1 cellular context compared by ENCODE assay signal in genomic region chr12:19066471-19067001, GRCh38.
TF ChIP-seq lines count a peak whose summit lies in the region.

No MANE protein-coding gene starts in this region.

TF ChIP-seq in HepG2, 621 proteins besides CTCF, POLR2A, EP300 and RAD21 (continued from another document and continues in another):
- TF ChIP-seq ZNF280D (CRISPR knock-in tag; IDR thresholded peaks at IDR 0.05): 0 out of 2 replicates have a peak, but pooled peaks have one; percentile 27
- TF ChIP-seq, protein P1, sequence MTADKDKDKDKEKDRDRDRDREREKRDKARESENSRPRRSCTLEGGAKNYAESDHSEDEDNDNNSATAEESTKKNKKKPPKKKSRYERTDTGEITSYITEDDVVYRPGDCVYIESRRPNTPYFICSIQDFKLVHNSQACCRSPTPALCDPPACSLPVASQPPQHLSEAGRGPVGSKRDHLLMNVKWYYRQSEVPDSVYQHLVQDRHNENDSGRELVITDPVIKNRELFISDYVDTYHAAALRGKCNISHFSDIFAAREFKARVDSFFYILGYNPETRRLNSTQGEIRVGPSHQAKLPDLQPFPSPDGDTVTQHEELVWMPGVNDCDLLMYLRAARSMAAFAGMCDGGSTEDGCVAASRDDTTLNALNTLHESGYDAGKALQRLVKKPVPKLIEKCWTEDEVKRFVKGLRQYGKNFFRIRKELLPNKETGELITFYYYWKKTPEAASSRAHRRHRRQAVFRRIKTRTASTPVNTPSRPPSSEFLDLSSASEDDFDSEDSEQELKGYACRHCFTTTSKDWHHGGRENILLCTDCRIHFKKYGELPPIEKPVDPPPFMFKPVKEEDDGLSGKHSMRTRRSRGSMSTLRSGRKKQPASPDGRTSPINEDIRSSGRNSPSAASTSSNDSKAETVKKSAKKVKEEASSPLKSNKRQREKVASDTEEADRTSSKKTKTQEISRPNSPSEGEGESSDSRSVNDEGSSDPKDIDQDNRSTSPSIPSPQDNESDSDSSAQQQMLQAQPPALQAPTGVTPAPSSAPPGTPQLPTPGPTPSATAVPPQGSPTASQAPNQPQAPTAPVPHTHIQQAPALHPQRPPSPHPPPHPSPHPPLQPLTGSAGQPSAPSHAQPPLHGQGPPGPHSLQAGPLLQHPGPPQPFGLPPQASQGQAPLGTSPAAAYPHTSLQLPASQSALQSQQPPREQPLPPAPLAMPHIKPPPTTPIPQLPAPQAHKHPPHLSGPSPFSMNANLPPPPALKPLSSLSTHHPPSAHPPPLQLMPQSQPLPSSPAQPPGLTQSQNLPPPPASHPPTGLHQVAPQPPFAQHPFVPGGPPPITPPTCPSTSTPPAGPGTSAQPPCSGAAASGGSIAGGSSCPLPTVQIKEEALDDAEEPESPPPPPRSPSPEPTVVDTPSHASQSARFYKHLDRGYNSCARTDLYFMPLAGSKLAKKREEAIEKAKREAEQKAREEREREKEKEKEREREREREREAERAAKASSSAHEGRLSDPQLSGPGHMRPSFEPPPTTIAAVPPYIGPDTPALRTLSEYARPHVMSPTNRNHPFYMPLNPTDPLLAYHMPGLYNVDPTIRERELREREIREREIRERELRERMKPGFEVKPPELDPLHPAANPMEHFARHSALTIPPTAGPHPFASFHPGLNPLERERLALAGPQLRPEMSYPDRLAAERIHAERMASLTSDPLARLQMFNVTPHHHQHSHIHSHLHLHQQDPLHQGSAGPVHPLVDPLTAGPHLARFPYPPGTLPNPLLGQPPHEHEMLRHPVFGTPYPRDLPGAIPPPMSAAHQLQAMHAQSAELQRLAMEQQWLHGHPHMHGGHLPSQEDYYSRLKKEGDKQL (CRISPR knock-in tag; IDR thresholded peaks at IDR 0.05; ENCODE audit: low read depth): peak; percentile 90
- TF ChIP-seq TFE3 (CRISPR knock-in tag; IDR thresholded peaks at IDR 0.05): peak; percentile 78; the same call in 1 of the 2 replicates
- no peak for TF ChIP-seq ZNF616 (CRISPR knock-in tag; IDR thresholded peaks at IDR 0.05; ENCODE audit: low read depth)
- TF ChIP-seq KLF11 (CRISPR knock-in tag; IDR thresholded peaks at IDR 0.05): 0 out of 2 replicates have a peak, but pooled peaks have one; percentile 56
- TF ChIP-seq SOX13 (IDR thresholded peaks at IDR 0.05): peak; percentile 70; the same call in 1 of the 2 replicates
- peak in 1 of 2 experiments; percentile 99; a peak in 2 of 4 replicates for TF ChIP-seq SOX13 (CRISPR knock-in tag; conservative IDR thresholded peaks at IDR 0.05 in 1 of 2, IDR thresholded peaks at IDR 0.05 in 1 of 2)
- peak; percentile 93 for TF ChIP-seq HNF4A (CRISPR knock-in tag; IDR thresholded peaks at IDR 0.05)
- TF ChIP-seq MNT (IDR thresholded peaks at IDR 0.05): peak; percentile 46; the same call in 1 of the 2 replicates
- TF ChIP-seq CBFB (CRISPR knock-in tag; IDR thresholded peaks at IDR 0.05): peak; percentile 47; the same call in 1 of the 2 replicates
- no peak for TF ChIP-seq NONO (IDR thresholded peaks at IDR 0.05)
- peak; percentile 56 for TF ChIP-seq NONO (CRISPR knock-in tag; conservative IDR thresholded peaks at IDR 0.05)
- TF ChIP-seq, protein P2, sequence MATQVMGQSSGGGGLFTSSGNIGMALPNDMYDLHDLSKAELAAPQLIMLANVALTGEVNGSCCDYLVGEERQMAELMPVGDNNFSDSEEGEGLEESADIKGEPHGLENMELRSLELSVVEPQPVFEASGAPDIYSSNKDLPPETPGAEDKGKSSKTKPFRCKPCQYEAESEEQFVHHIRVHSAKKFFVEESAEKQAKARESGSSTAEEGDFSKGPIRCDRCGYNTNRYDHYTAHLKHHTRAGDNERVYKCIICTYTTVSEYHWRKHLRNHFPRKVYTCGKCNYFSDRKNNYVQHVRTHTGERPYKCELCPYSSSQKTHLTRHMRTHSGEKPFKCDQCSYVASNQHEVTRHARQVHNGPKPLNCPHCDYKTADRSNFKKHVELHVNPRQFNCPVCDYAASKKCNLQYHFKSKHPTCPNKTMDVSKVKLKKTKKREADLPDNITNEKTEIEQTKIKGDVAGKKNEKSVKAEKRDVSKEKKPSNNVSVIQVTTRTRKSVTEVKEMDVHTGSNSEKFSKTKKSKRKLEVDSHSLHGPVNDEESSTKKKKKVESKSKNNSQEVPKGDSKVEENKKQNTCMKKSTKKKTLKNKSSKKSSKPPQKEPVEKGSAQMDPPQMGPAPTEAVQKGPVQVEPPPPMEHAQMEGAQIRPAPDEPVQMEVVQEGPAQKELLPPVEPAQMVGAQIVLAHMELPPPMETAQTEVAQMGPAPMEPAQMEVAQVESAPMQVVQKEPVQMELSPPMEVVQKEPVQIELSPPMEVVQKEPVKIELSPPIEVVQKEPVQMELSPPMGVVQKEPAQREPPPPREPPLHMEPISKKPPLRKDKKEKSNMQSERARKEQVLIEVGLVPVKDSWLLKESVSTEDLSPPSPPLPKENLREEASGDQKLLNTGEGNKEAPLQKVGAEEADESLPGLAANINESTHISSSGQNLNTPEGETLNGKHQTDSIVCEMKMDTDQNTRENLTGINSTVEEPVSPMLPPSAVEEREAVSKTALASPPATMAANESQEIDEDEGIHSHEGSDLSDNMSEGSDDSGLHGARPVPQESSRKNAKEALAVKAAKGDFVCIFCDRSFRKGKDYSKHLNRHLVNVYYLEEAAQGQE (IDR thresholded peaks at IDR 0.05; ENCODE audit: borderline replicate concordance in 1 of 2, low read depth in 1 of 2, low read length in 2 of 2): peak in 1 of 2 experiments; percentile 33; a peak in 1 of 4 replicates
- TF ChIP-seq REPIN1 (CRISPR knock-in tag; IDR thresholded peaks at IDR 0.05; ENCODE audit: borderline replicate concordance, low read depth): peak; percentile 83
- TF ChIP-seq, protein P3, sequence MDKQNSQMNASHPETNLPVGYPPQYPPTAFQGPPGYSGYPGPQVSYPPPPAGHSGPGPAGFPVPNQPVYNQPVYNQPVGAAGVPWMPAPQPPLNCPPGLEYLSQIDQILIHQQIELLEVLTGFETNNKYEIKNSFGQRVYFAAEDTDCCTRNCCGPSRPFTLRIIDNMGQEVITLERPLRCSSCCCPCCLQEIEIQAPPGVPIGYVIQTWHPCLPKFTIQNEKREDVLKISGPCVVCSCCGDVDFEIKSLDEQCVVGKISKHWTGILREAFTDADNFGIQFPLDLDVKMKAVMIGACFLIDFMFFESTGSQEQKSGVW (CRISPR knock-in tag; IDR thresholded peaks at IDR 0.05; ENCODE audit: borderline replicate concordance): no peak
- peak; percentile 82 for TF ChIP-seq NR2F6 (IDR thresholded peaks at IDR 0.05)
- TF ChIP-seq NR2F6 (CRISPR knock-in tag; IDR thresholded peaks at IDR 0.05): peak; percentile 63; the same call in 1 of the 2 replicates
- peak; percentile 82; the same call in 1 of the 2 replicates for TF ChIP-seq EHMT2 (IDR thresholded peaks at IDR 0.05; ENCODE audit: borderline replicate concordance, low read depth, low read length)
- TF ChIP-seq NBN (conservative IDR thresholded peaks at IDR 0.05): no peak
- 0 out of 2 replicates have a peak, but pooled peaks have one; percentile 74 for TF ChIP-seq KLF9 (CRISPR knock-in tag; IDR thresholded peaks at IDR 0.05; ENCODE audit: low read depth)
- peak; percentile 75 for TF ChIP-seq SMARCC2 (IDR thresholded peaks at IDR 0.05)
- TF ChIP-seq CREB1 (IDR thresholded peaks at IDR 0.05): no peak
- TF ChIP-seq CREB1 (CRISPR knock-in tag; IDR thresholded peaks at IDR 0.05): peak; percentile 67
- peak; percentile 96 for TF ChIP-seq NFIC (IDR thresholded peaks at IDR 0.05; ENCODE audit: low read length)
- TF ChIP-seq RNF2 (conservative IDR thresholded peaks at IDR 0.05; ENCODE audit: low read depth): no peak
- peak; percentile 78 for TF ChIP-seq MIER2 (CRISPR knock-in tag; IDR thresholded peaks at IDR 0.05)
- TF ChIP-seq LCORL (IDR thresholded peaks at IDR 0.05): 0 out of 2 replicates have a peak, but pooled peaks have one; percentile 45
- peak; percentile 84 for TF ChIP-seq LCORL (CRISPR knock-in tag; IDR thresholded peaks at IDR 0.05)
- TF ChIP-seq MBD4 (IDR thresholded peaks at IDR 0.05; ENCODE audit: borderline replicate concordance, low read length): peak; percentile 84; the same call in 1 of the 2 replicates
- TF ChIP-seq NR2C2 (CRISPR knock-in tag; IDR thresholded peaks at IDR 0.05; ENCODE audit: borderline replicate concordance): peak; percentile 51; the same call in 1 of the 2 replicates
- TF ChIP-seq TCF12 (IDR thresholded peaks at IDR 0.05): no peak
- peak; percentile 77; the same call in 1 of the 2 replicates for TF ChIP-seq TCF12 (CRISPR knock-in tag; IDR thresholded peaks at IDR 0.05)
- peak; percentile 97 for TF ChIP-seq FOXA1 (IDR thresholded peaks at IDR 0.05)
- TF ChIP-seq FOXA1 (CRISPR knock-in tag; IDR thresholded peaks at IDR 0.05): peak; percentile 99
- TF ChIP-seq ZNF550 (CRISPR knock-in tag; IDR thresholded peaks at IDR 0.05; ENCODE audit: borderline replicate concordance): no peak
- peak; percentile 81; the same call in 1 of the 2 replicates for TF ChIP-seq ZNF792 (CRISPR knock-in tag; IDR thresholded peaks at IDR 0.05)
- peak; percentile 50; the same call in 1 of the 2 replicates for TF ChIP-seq YEATS4 (CRISPR knock-in tag; IDR thresholded peaks at IDR 0.05; ENCODE audit: borderline replicate concordance)
- peak in 1 of 2 experiments; percentile 61; a peak in 1 of 4 replicates for TF ChIP-seq ATF4 (CRISPR knock-in tag; IDR thresholded peaks at IDR 0.05)
- peak; percentile 96 for TF ChIP-seq ASH2L (IDR thresholded peaks at IDR 0.05; ENCODE audit: insufficient read length, low read depth, low read length)
- TF ChIP-seq CEBPG (CRISPR knock-in tag; IDR thresholded peaks at IDR 0.05): peak; percentile 80
- peak; percentile 100 for TF ChIP-seq PAXIP1 (CRISPR knock-in tag; conservative IDR thresholded peaks at IDR 0.05)
- peak; percentile 80 for TF ChIP-seq ERF (CRISPR knock-in tag; IDR thresholded peaks at IDR 0.05)
